Comparison of ENCODE assay signal across 9 cellular contexts in genomic region chr22:23142546-23143105, GRCh38. TPM values are rescaled to one million over a fixed set of nuclear protein-coding genes. Genes with fewer than 3 reads are reported as not detected.
DNase-seq lines count a peak whose midpoint lies in the region; ATAC-seq and TF ChIP-seq lines count a peak whose summit lies in the region.
"Had no signal": no experiment of that assay in that cellular context is flagged by ENCODE, and none has a peak within 500 bp of the region (broad histone marks: within the 10 kb centered on the region; RNA-seq: fewer than 3 reads in every experiment).

No MANE protein-coding gene starts in this region.

- H3K27me3 Mint-ChIP-seq in T-helper 17 cell: no peaks in the 10 kb centered on the region
- no peaks in the 10 kb centered on the region for H3K27me3 Mint-ChIP-seq in progenitor cell of endocrine pancreas

- in situ Hi-C loops in GM23248 (cut with MboI): no loop called here

- H3K4me1 ChIP-seq in GM23248 (ENCODE audit: insufficient read depth): peaks cover 10% of the 10 kb centered on the region

- peak overlapping the region; percentile 76 for H3K9ac ChIP-seq in GM23248

- TF ChIP-seq CTCF in epithelial cell of proximal tubule (conservative IDR thresholded peaks at IDR 0.05; ENCODE audit: low read depth, low read length): no peak
- TF ChIP-seq CTCF in progenitor cell of endocrine pancreas (IDR thresholded peaks at IDR 0.05; ENCODE audit: unreplicated experiment): no peak
- no peak for TF ChIP-seq CTCF in GM20000 (IDR thresholded peaks at IDR 0.05; ENCODE audit: extremely low read depth, missing control alignments)

- no peaks in the 10 kb centered on the region for H3F3A ChIP-seq in GM23248 (ENCODE audit: insufficient read depth)

- H3K9me3 ChIP-seq in GM23248 (ENCODE audit: low read depth) (no peaks in the 10 kb centered on the region), T-helper 17 cell (ENCODE audit: control insufficient read depth, low read length, poor library complexity, severe bottlenecking) (no peaks in the 10 kb centered on the region)

- peak overlapping the region; percentile 59 for H3K27ac ChIP-seq in GM23248

- peak overlapping the region; percentile 90 for H2AFZ ChIP-seq in GM23248

- no peaks in the 10 kb centered on the region for H3K9me3 Mint-ChIP-seq in progenitor cell of endocrine pancreas (ENCODE audit: low read depth)

- no peaks in the 10 kb centered on the region for H3K79me2 ChIP-seq in GM23248 (ENCODE audit: insufficient read depth)

- H4K20me1 ChIP-seq in GM23248 (ENCODE audit: insufficient read depth): no peaks in the 10 kb centered on the region

- no peak for DNase-seq in GM23248
- no peak for DNase-seq in T-helper 17 cell
- DNase-seq in epithelial cell of proximal tubule (ENCODE audit: low read depth): no peak
- DNase-seq in progenitor cell of endocrine pancreas (ENCODE audit: low spot score, unreplicated experiment): no peak
- no peak for DNase-seq in NCI-H2029 treated with DMSO at 0.1 percent for 48 hours (lab: John Stamatoyannopoulos, UW)
- DNase-seq in GM20000 (ENCODE audit: low spot score): no peak

- no peaks in the 10 kb centered on the region for H3K9me2 ChIP-seq in GM23248 (ENCODE audit: insufficient read depth)

- H3K4me1 Mint-ChIP-seq in T-helper 17 cell: peaks cover 38% of the 10 kb centered on the region
- peaks cover 28% of the 10 kb centered on the region for H3K4me1 Mint-ChIP-seq in progenitor cell of endocrine pancreas (ENCODE audit: low read depth)

- WGBS in GM23248 (ENCODE audit: low coverage in 1 of 2, low lambda C conversion rate in 2 of 2, missing lambda C conversion rate in 2 of 2), 2 experiments: 81 to 82% methylated on average over 9 of the region's 9 CpGs

- peak overlapping the region; percentile 88 for H3K4me2 ChIP-seq in GM23248 (ENCODE audit: unreplicated experiment)

- no peaks in the 10 kb centered on the region for H3K36me3 ChIP-seq in GM23248 (ENCODE audit: low read depth)

- peak overlapping the region; percentile 69 for H3K4me3 ChIP-seq in GM23248
- peak overlapping the region; percentile 64 for H3K4me3 ChIP-seq in epithelial cell of proximal tubule (ENCODE audit: low read depth, low read length)

- no peaks in the 10 kb centered on the region for H3K27me3 ChIP-seq in GM23248 (replicated peaks; ENCODE audit: insufficient read depth)

- ATAC-seq in T-helper 17 cell (no peak), GM21717 (IDR thresholded peaks at IDR 0.05; ENCODE audit: unreplicated experiment) (no peak), GM21360 (IDR thresholded peaks at IDR 0.05; ENCODE audit: unreplicated experiment) (no peak)

- H3K4me3 Mint-ChIP-seq in T-helper 17 cell: peak overlapping the region; percentile 86
- H3K4me3 Mint-ChIP-seq in progenitor cell of endocrine pancreas (ENCODE audit: low read depth): peak overlapping the region; percentile 58

- H3K36me3 Mint-ChIP-seq in T-helper 17 cell (ENCODE audit: low read depth): no peaks in the 10 kb centered on the region
- no peaks in the 10 kb centered on the region for H3K36me3 Mint-ChIP-seq in progenitor cell of endocrine pancreas (ENCODE audit: insufficient read depth)

- H3K27ac Mint-ChIP-seq in T-helper 17 cell: peak overlapping the region; percentile 99
- peak overlapping the region; percentile 93 for H3K27ac Mint-ChIP-seq in progenitor cell of endocrine pancreas

RNA-seq across cellular contexts. Expression of gene RSPH14, which starts 0.8 kb away (rescaled TPM):
- not detected in 2 replicates for total RNA-seq in GM23248 (2014; rRNA removed; shearing (Covaris generic))
- not detected in 2 replicates for polyA plus RNA-seq in GM23248 (2016; fragmentation: Nextera tagmentation; extraction: Ambion mirVana)
- total RNA-seq in T-helper 17 cell (1 to 10 TPM; 1.1 to 1.4 TPM), epithelial cell of proximal tubule (0.17 and 0.72 TPM in 2 replicates), progenitor cell of endocrine pancreas (2.4 and 3.6 TPM in 2 replicates)
- total RNA-seq: T-helper 1 cell treated with Interleukin-12 subunit alpha and Interleukin-12 subunit beta and Interleukin-4 antibody, amounts not matched to agents 30 ng/mL and 1 ng/mL, for 36 hours had no signal

RNA-seq across cellular contexts. Expression of gene RAB36, which starts 2.7 kb away (rescaled TPM):
- 3.5 and 5.8 TPM in 2 replicates for total RNA-seq in GM23248 (2014; rRNA removed; shearing (Covaris generic))
- polyA plus RNA-seq in GM23248 (2016; fragmentation: Nextera tagmentation; extraction: Ambion mirVana): 5.0 and 6.8 TPM in 2 replicates
- 1 to 10 TPM; 1.1 to 2.4 TPM for total RNA-seq in T-helper 17 cell
- 3.4 and 3.5 TPM in 2 replicates for total RNA-seq in epithelial cell of proximal tubule
- 10.1 and 10.3 TPM in 2 replicates for total RNA-seq in progenitor cell of endocrine pancreas
- total RNA-seq: T-helper 1 cell treated with Interleukin-12 subunit alpha and Interleukin-12 subunit beta and Interleukin-4 antibody, amounts not matched to agents 30 ng/mL and 1 ng/mL, for 36 hours had no signal

RNA-seq across cellular contexts. Expression of gene BCR, which starts 37.7 kb away (rescaled TPM):
- total RNA-seq in GM23248 (2014; rRNA removed; shearing (Covaris generic)): 30.0 and 30.6 TPM in 2 replicates
- polyA plus RNA-seq in GM23248 (2016; fragmentation: Nextera tagmentation; extraction: Ambion mirVana): 3.3 and 4.7 TPM in 2 replicates
- total RNA-seq in T-helper 17 cell (10 to 100 TPM; 91.8 to 93.2 TPM), epithelial cell of proximal tubule (46.9 and 69.0 TPM in 2 replicates), progenitor cell of endocrine pancreas (102 and 106 TPM in 2 replicates)
